8 cellular contexts compared by ENCODE assay signal in genomic region chr12:113424915-113425823, GRCh38. TPM values are rescaled to one million over a fixed set of nuclear protein-coding genes. Genes with fewer than 3 reads are reported as not detected.
DNase-seq lines count a peak whose midpoint lies in the region; ATAC-seq and TF ChIP-seq lines count a peak whose summit lies in the region.

No MANE protein-coding gene starts in this region.

- peak; percentile 77 for TF ChIP-seq CTCF in epithelial cell of esophagus (IDR thresholded peaks at IDR 0.05; ENCODE audit: insufficient read depth, low read depth, low read length, missing control alignments)

- peak; percentile 17 for DNase-seq in NCI-H2171 treated with DMSO at 0.1 percent for 48 hours (lab: John Stamatoyannopoulos, UW)
- DNase-seq in NCI-H2171 (lab: John Stamatoyannopoulos, UW), result no peak
- peak; percentile 25 for DNase-seq in NCI-H2029 (lab: John Stamatoyannopoulos, UW)
- DNase-seq in activated CD8-positive, alpha-beta memory T cell treated with anti-CD3 and anti-CD28 coated beads for 48 hours (ENCODE audit: low read depth in 2 of 3, low spot score in 2 of 3), result peak; percentile 16 to 42 (median 23)
- DNase-seq in epithelial cell of esophagus (ENCODE audit: low read depth), result peak; percentile 60
- DNase-seq in mucosa of gallbladder (ENCODE audit: low spot score), result peak; percentile 49
- DNase-seq in superior temporal gyrus (ENCODE audit: extremely low spot score), result peak; percentile 66

- no peak overlapping the region for H3K4me3 ChIP-seq in epithelial cell of esophagus (ENCODE audit: low read length)

- no peak for ATAC-seq in GM21619 (IDR thresholded peaks at IDR 0.05; ENCODE audit: unreplicated experiment)

RNA-seq across cellular contexts. Expression of gene SDSL, which starts 3.0 kb away (rescaled TPM):
- total RNA-seq in mucosa of gallbladder, result 23.2 TPM

RNA-seq across cellular contexts. Expression of gene SDS, which starts 21.5 kb away (rescaled TPM):
- 1.6 TPM for total RNA-seq in mucosa of gallbladder

RNA-seq across cellular contexts. Expression of gene LHX5, which starts 46.5 kb away (rescaled TPM):
- total RNA-seq in mucosa of gallbladder, result not detected
